ENCODE assay signal across 21 cellular contexts in genomic region chr13:49546559-49546958, GRCh38. TPM values are rescaled to one million over a fixed set of nuclear protein-coding genes. Genes with fewer than 3 reads are reported as not detected.
DNase-seq lines count a peak whose midpoint lies in the region; ATAC-seq, FAIRE-seq and TF ChIP-seq lines count a peak whose summit lies in the region.
"Had no signal": no experiment of that assay in that cellular context is flagged by ENCODE, and none has a peak within 500 bp of the region (broad histone marks: within the 10 kb centered on the region; RNA-seq: fewer than 3 reads in every experiment).

No MANE protein-coding gene starts in this region.

- peak overlapping the region; percentile 93 for H2BK12ac ChIP-seq in trophoblast cell (ENCODE audit: low read length)

- H4K91ac ChIP-seq in trophoblast cell (ENCODE audit: low read depth, low read length): peak overlapping the region; percentile 51

- H3K9ac ChIP-seq in trophoblast cell (ENCODE audit: low read length): no peak overlapping the region

- H3K79me1 ChIP-seq in trophoblast cell (ENCODE audit: low read length): peaks cover 1% of the 10 kb centered on the region

- no peak overlapping the region for H3K27ac Mint-ChIP-seq in activated CD4-positive, alpha-beta T cell treated with anti-CD3 and anti-CD28 coated beads for 36 hours
- no peak overlapping the region for H3K27ac Mint-ChIP-seq in Caco-2 (ENCODE audit: unreplicated experiment)

- peak overlapping the region; percentile 66 for H3K27ac ChIP-seq in trophoblast cell (ENCODE audit: low read depth, low read length)
- no peak overlapping the region for H3K27ac ChIP-seq in small intestine (ENCODE audit: low read depth in 1 of 2, low read length in 1 of 2)
- H3K27ac ChIP-seq in body of pancreas: no peak overlapping the region
- H3K27ac ChIP-seq: 22Rv1, A549, C4-2B had no signal

- H2BK5ac ChIP-seq in trophoblast cell (ENCODE audit: low read depth, low read length, poor library complexity): no peak overlapping the region

- H3K9me3 Mint-ChIP-seq in activated CD4-positive, alpha-beta T cell treated with anti-CD3 and anti-CD28 coated beads for 36 hours (ENCODE audit: low read depth): no peaks in the 10 kb centered on the region
- H3K9me3 Mint-ChIP-seq in Caco-2 (ENCODE audit: unreplicated experiment): no peaks in the 10 kb centered on the region
- H3K9me3 Mint-ChIP-seq: CD4-positive, alpha-beta T cell had no signal

- intact Hi-C loops in activated CD4-positive, alpha-beta T cell treated with anti-CD3 and anti-CD28 coated beads for 36 hours (cut with DNase I, micrococcal nuclease): no loop called here
- intact Hi-C loops in body of pancreas (cut with DNase I) (no loop called here), Caco-2 (cut with micrococcal nuclease; ENCODE audit: unreplicated experiment) (loop anchor here (2.0 kb wide), 1 partner anchor 60 kb away; no protein-coding TSS in a partner anchor)

- no peak for ATAC-seq in activated CD4-positive, alpha-beta T cell treated with anti-CD3 and anti-CD28 coated beads for 36 hours
- no peak for ATAC-seq in body of pancreas
- ATAC-seq: A549, GM12878, HCT116 had no signal

- no peak overlapping the region for H3K4me2 ChIP-seq in trophoblast cell (ENCODE audit: low read length)
- H3K4me2 ChIP-seq: A549 had no signal

- H3K4me3 ChIP-seq in trophoblast cell (ENCODE audit: low read depth, low read length) (no peak overlapping the region), small intestine (ENCODE audit: low read depth in 1 of 2, low read length in 2 of 2) (no peak overlapping the region), body of pancreas (no peak overlapping the region), Caco-2 (ENCODE audit: low read depth, low read length) (no peak overlapping the region)
- H3K4me3 ChIP-seq: A549, GM12878 had no signal

- WGBS in trophoblast cell (ENCODE audit: extremely low coverage, insufficient coverage, insufficient read length): no CpG with 5 or more reads among the region's 9 CpGs
- 91 to 99% (median 97%) methylated on average over 9 of the region's 9 CpGs for WGBS in small intestine, 3 donors
- 93 to 98% methylated on average over 9 of the region's 9 CpGs for WGBS in body of pancreas, 2 donors

- H3K27me3 Mint-ChIP-seq in activated CD4-positive, alpha-beta T cell treated with anti-CD3 and anti-CD28 coated beads for 36 hours: no peaks in the 10 kb centered on the region
- H3K27me3 Mint-ChIP-seq in Caco-2 (ENCODE audit: insufficient read depth, unreplicated experiment): no peaks in the 10 kb centered on the region
- H3K27me3 Mint-ChIP-seq: CD4-positive, alpha-beta T cell had no signal

- no peaks in the 10 kb centered on the region for H3K79me2 ChIP-seq in trophoblast cell (ENCODE audit: control insufficient read depth, insufficient read depth, low read length, poor library complexity)

- no TSS peak for BruUV-seq in Caco-2 (replicated peaks; lab: Mats Ljungman, UMichigan)

- TF ChIP-seq CTCF in body of pancreas (IDR thresholded peaks at IDR 0.05) (no peak), Caco-2 (IDR thresholded peaks at IDR 0.05; ENCODE audit: insufficient read depth in 1 of 2, low read depth in 1 of 2, low read length in 1 of 2, severe bottlenecking in 1 of 2, unreplicated experiment in 1 of 2) (no peak)

- H3K18ac ChIP-seq in trophoblast cell (ENCODE audit: low read length): peak overlapping the region; percentile 11

- no peak overlapping the region for H3K14ac ChIP-seq in trophoblast cell (ENCODE audit: low read length)

- no peaks in the 10 kb centered on the region for H3K4me1 Mint-ChIP-seq in activated CD4-positive, alpha-beta T cell treated with anti-CD3 and anti-CD28 coated beads for 36 hours
- no peaks in the 10 kb centered on the region for H3K4me1 Mint-ChIP-seq in Caco-2 (ENCODE audit: low read depth, unreplicated experiment)

- TF ChIP-seq POLR2A in body of pancreas (IDR thresholded peaks at IDR 0.05): no peak

- H3K4me3 Mint-ChIP-seq in activated CD4-positive, alpha-beta T cell treated with anti-CD3 and anti-CD28 coated beads for 36 hours: no peak overlapping the region
- H3K4me3 Mint-ChIP-seq in Caco-2 (ENCODE audit: unreplicated experiment): no peak overlapping the region
- H3K4me3 Mint-ChIP-seq: CD4-positive, alpha-beta T cell had no signal

- no peak overlapping the region for H2AFZ ChIP-seq in trophoblast cell (ENCODE audit: insufficient read depth, low read length, poor library complexity)

- H4K8ac ChIP-seq in trophoblast cell (ENCODE audit: low read depth, low read length): no peak overlapping the region

- FAIRE-seq in small intestine (lab: Jason Lieb, UNC): no peak
- FAIRE-seq: A549, GM12878, HTR-8/SVneo had no signal

- no peak overlapping the region for H4K12ac ChIP-seq in trophoblast cell (ENCODE audit: low read depth, low read length)

- peaks cover 29% of the 10 kb centered on the region for H3K36me3 Mint-ChIP-seq in activated CD4-positive, alpha-beta T cell treated with anti-CD3 and anti-CD28 coated beads for 36 hours (ENCODE audit: low read depth)
- H3K36me3 Mint-ChIP-seq in Caco-2 (ENCODE audit: insufficient read depth, unreplicated experiment): peaks cover 6% of the 10 kb centered on the region

- H2BK120ac ChIP-seq in trophoblast cell (ENCODE audit: insufficient read depth, low read length, poor library complexity): no peak overlapping the region

- H2AK5ac ChIP-seq in trophoblast cell (ENCODE audit: low read length): peak overlapping the region; percentile 49

- H3K27me3 ChIP-seq in trophoblast cell (ENCODE audit: insufficient read depth, low read length) (no peaks in the 10 kb centered on the region), small intestine (ENCODE audit: control insufficient read depth in 2 of 2, insufficient read depth in 2 of 2, low read length in 2 of 2) (no peaks in the 10 kb centered on the region), body of pancreas (no peaks in the 10 kb centered on the region), Caco-2 (replicated peaks; ENCODE audit: control insufficient read depth, insufficient read depth, low read length) (no peaks in the 10 kb centered on the region)

- H3K36me3 ChIP-seq in trophoblast cell (ENCODE audit: control insufficient read depth in 1 of 2, insufficient read depth in 2 of 2, low read length in 2 of 2) (peaks cover 11 to 12% of the 10 kb centered on the region in 2 experiments), small intestine (ENCODE audit: control insufficient read depth in 2 of 2, insufficient read depth in 2 of 2, low read length in 2 of 2) (peaks cover 2 to 5% of the 10 kb centered on the region in 2 donors), body of pancreas (replicated peaks in 1 of 2; ENCODE audit: insufficient read depth in 1 of 2, low read depth in 2 of 2) (peaks cover 0 to 11% of the 10 kb centered on the region in 2 donors), Caco-2 (ENCODE audit: control insufficient read depth, insufficient read depth, low read length) (peaks cover 1% of the 10 kb centered on the region)

- H3K9me3 ChIP-seq in trophoblast cell (ENCODE audit: insufficient read depth, low read depth, low read length) (no peaks in the 10 kb centered on the region), small intestine (ENCODE audit: control insufficient read depth, low read depth) (no peaks in the 10 kb centered on the region), body of pancreas (no peaks in the 10 kb centered on the region), Caco-2 (no peaks in the 10 kb centered on the region)
- H3K9me3 ChIP-seq: A549 had no signal

- CTCF ChIA-PET in activated CD4-positive, alpha-beta T cell treated with anti-CD3 and anti-CD28 coated beads for 36 hours (lab: Charles Lee): interaction anchor here (1.2 kb wide), 2 partner anchors 62 to 173 kb away, joined by 3 to 4 read pairs; no protein-coding TSS in a partner anchor
- CTCF ChIA-PET in Caco-2 (lab: Charles Lee): no interaction called here

- POLR2A ChIA-PET in activated CD4-positive, alpha-beta T cell treated with anti-CD3 and anti-CD28 coated beads for 36 hours (lab: Charles Lee): no interaction called here
- POLR2A ChIA-PET in Caco-2 (lab: Charles Lee): interaction anchor here (1.1 to 1.3 kb wide), 2 partner anchors 103 to 298 kb away, joined by 4 to 5 read pairs; partner anchors contain the start of genes CAB39L and SETDB2

- H3K4ac ChIP-seq in trophoblast cell (ENCODE audit: low read depth, low read length): no peak overlapping the region

- peak in 2 of 3 experiments; percentile 4 to 58 for DNase-seq in NCI-H1417 (lab: John Stamatoyannopoulos, UW)
- no peak for DNase-seq in NCI-H1417 treated with DMSO at 0.1 percent for 48 hours (lab: John Stamatoyannopoulos, UW)
- peak; percentile 96 for DNase-seq in NCI-H82 treated with DMSO at 0.1 percent for 48 hours (lab: John Stamatoyannopoulos, UW; ENCODE audit: unreplicated experiment)
- no peak for DNase-seq in trophoblast cell
- DNase-seq in activated CD4-positive, alpha-beta T cell treated with anti-CD3 and anti-CD28 coated beads for 36 hours: no peak
- no peak for DNase-seq in small intestine
- no peak for DNase-seq in body of pancreas
- no peak for DNase-seq in Caco-2
- DNase-seq: AML-193; CD4-positive, alpha-beta T cell; DMS53; DND-41; EL; GOT3; H7 had no signal

- no peak overlapping the region for H3K23ac ChIP-seq in trophoblast cell (ENCODE audit: low read length)

- peaks cover 6 to 10% of the 10 kb centered on the region in 2 experiments for H3K4me1 ChIP-seq in trophoblast cell (ENCODE audit: control insufficient read depth in 1 of 2, insufficient read depth in 2 of 2, low read length in 2 of 2)
- H3K4me1 ChIP-seq in small intestine (ENCODE audit: control insufficient read depth in 2 of 2, insufficient read depth in 1 of 2, low read depth in 1 of 2, low read length in 1 of 2): no peaks in the 10 kb centered on the region
- no peaks in the 10 kb centered on the region for H3K4me1 ChIP-seq in body of pancreas
- H3K4me1 ChIP-seq in Caco-2: peaks cover 11% of the 10 kb centered on the region
- H3K4me1 ChIP-seq: A549 had no signal

RNA-seq across cellular contexts. Expression of gene RCBTB1, which starts 38.8 kb away (rescaled TPM):
- 7.5 and 7.8 TPM in 2 replicates for polyA plus RNA-seq in trophoblast cell (2013)
- total RNA-seq in activated CD4-positive, alpha-beta T cell treated with anti-CD3 and anti-CD28 coated beads for 36 hours: 10 to 100 TPM in 1 of 2 experiments, 1 to 10 TPM in 1; 9.8 to 14.9 TPM
- 1 to 10 TPM; 5.4 to 6.3 (median 6.2) TPM for polyA plus RNA-seq in small intestine
- total RNA-seq in body of pancreas: 10 to 100 TPM in 1 of 2 donors, 1 to 10 TPM in 1; 6.3 to 12.2 TPM
- total RNA-seq in Caco-2 (2022): 23.0 and 25.7 TPM in 2 replicates

RNA-seq across cellular contexts. Expression of gene PHF11, which starts 50.8 kb away (rescaled TPM):
- polyA plus RNA-seq in trophoblast cell (2013): 11.7 and 12.0 TPM in 2 replicates
- 100 to 1,000 TPM in 1 of 2 experiments, 10 to 100 TPM in 1; 84.0 to 106 TPM for total RNA-seq in activated CD4-positive, alpha-beta T cell treated with anti-CD3 and anti-CD28 coated beads for 36 hours
- 10 to 100 TPM; 32.0 to 94.4 (median 56.7) TPM for polyA plus RNA-seq in small intestine
- total RNA-seq in body of pancreas (10 to 100 TPM; 22.7 to 30.1 TPM), Caco-2 (2022) (1.8 and 2.3 TPM in 2 replicates)

Comparison
In these comparisons a context has a peak if more than half of its experiments do, and no peak if none do; other contexts are left out.
1. DNase-seq: peak in NCI-H1417 (2 of 3) and NCI-H82 treated with DMSO at 0.1 percent for 48 hours (single experiment); none in NCI-H1417 treated with DMSO at 0.1 percent for 48 hours (single experiment), trophoblast cell (0 of 2), activated CD4-positive, alpha-beta T cell treated with anti-CD3 and anti-CD28 coated beads for 36 hours (single experiment), small intestine (single experiment), body of pancreas (0 of 4) and Caco-2 (0 of 2).